ENCODE assay signal across 1 cellular context in genomic region chrX:19554786-19555185, GRCh38.
TF ChIP-seq lines count a peak whose summit lies in the region.

No MANE protein-coding gene starts in this region.

TF ChIP-seq in GM12878, 131 proteins besides CTCF, POLR2A, EP300 and RAD21 (continued from another document):
- TF ChIP-seq CEBPZ (IDR thresholded peaks at IDR 0.05; ENCODE audit: low read depth, low read length): no peak
- peak; percentile 19 for TF ChIP-seq BCL3 (IDR thresholded peaks at IDR 0.05; ENCODE audit: borderline replicate concordance, insufficient read depth, low read depth, low read length, poor library complexity, severe bottlenecking)
